ENCODE assay signal across 18 cellular contexts in the genomic region with DNA sequence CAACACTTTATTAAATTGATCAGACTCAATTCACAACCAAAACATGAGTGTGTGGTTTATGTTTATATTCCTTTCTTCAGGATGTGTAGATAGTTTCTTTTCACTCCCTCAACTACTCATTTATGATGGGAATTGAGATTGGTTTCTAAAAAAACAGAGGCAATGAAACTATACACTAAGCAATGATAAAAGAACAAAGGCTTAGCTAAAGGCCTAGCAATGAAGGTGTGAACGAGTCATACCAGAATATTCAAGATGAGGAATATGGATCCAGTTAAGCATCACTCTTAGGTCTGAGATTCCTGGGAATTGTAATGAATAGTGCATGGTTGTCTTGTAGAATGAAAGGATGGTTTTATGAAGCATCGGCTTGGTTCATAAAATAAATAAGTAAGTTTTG. TPM values are rescaled to one million over a fixed set of nuclear protein-coding genes. Genes with fewer than 3 reads are reported as not detected.
"Had no signal": no experiment of that assay in that cellular context is flagged by ENCODE, and none has a peak within 500 bp of the region (broad histone marks: within the 10 kb centered on the region; RNA-seq: fewer than 3 reads in every experiment).

No MANE protein-coding gene starts in this region.

- H3K9me3 Mint-ChIP-seq: naive thymus-derived CD4-positive, alpha-beta T cell had no signal

- H3K9me3 ChIP-seq: esophagus muscularis mucosa, neutrophil, right atrium auricular region, sigmoid colon had no signal

- H2AFZ ChIP-seq: hepatocyte had no signal

- H3K4me3 Mint-ChIP-seq: naive thymus-derived CD4-positive, alpha-beta T cell had no signal

- H3K4me2 ChIP-seq: hepatocyte had no signal

- H3K4me3 ChIP-seq: esophagus muscularis mucosa, hepatocyte, right atrium auricular region, sigmoid colon, skin epidermis had no signal

- FAIRE-seq: endometrium had no signal

- H3K36me3 ChIP-seq: esophagus muscularis mucosa, neutrophil, right atrium auricular region, sigmoid colon had no signal

- H3K27ac ChIP-seq: epithelial cell of prostate, esophagus muscularis mucosa, hepatocyte, neutrophil, right atrium auricular region, sigmoid colon had no signal

- H3K27me3 ChIP-seq: esophagus muscularis mucosa, hepatocyte, neutrophil, right atrium auricular region, sigmoid colon had no signal

- H3K27ac Mint-ChIP-seq: naive thymus-derived CD4-positive, alpha-beta T cell had no signal

- DNase-seq: cortex of kidney; effector memory CD4-positive, alpha-beta T cell; left colon; mesendoderm; naive thymus-derived CD4-positive, alpha-beta T cell; posterior cingulate gyrus; sigmoid colon; stimulated activated CD4-positive, alpha-beta T cell treated with anti-CD3 and anti-CD28 coated beads, Interleukin-2, amount 100 ng/mL, for 24 hours; stimulated activated naive CD4-positive, alpha-beta T cell; trophoblast cell had no signal

- ATAC-seq: left colon had no signal

- H3K79me2 ChIP-seq: hepatocyte had no signal

- H3K36me3 Mint-ChIP-seq: naive thymus-derived CD4-positive, alpha-beta T cell had no signal

RNA-seq across cellular contexts. Expression of gene RASL11B, which starts 17.5 kb away (rescaled TPM):
- total RNA-seq: pulmonary artery endothelial cell had no signal
